In the genomic region with DNA sequence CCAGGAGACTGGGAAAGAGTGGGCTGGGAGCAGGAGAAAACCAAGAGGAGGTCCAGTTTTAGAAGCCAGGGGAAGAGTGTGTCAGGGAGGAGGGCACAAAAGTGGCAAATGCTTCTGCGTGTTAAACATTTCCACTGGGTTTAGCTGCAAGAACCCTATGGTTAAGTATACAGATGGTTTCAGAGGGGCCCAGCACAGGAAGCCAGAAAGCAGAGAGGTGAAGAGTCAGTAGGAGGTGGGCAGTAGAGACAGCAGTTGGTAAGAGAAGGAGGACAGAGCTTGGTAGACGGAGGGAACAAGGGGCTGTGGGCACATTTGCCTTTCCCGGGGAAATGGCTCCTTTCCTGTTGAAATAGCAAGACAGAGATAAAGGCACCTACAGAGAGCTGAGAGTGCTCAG, we compare ENCODE assay signal across 19 cellular contexts.
A peak's percentile ranks its signal among the peaks of the same experiment; 100 is the strongest.
DNase-seq lines count a peak whose midpoint lies in the region; ATAC-seq and TF ChIP-seq lines count a peak whose summit lies in the region.
"Had no signal": no experiment of that assay in that cellular context is flagged by ENCODE, and none has a peak within 500 bp of the region (broad histone marks: within the 10 kb centered on the region; RNA-seq: fewer than 3 reads in every experiment).

No MANE protein-coding gene starts in this region.

- no peak overlapping the region for H2AK5ac ChIP-seq in mesenchymal stem cell (ENCODE audit: low read length, severe bottlenecking)

- H3K4me2 ChIP-seq in Loucy (ENCODE audit: low read depth, low read length, poor library complexity, severe bottlenecking) (peak overlapping the region; percentile 65), mesenchymal stem cell (ENCODE audit: low read length, poor library complexity, severe bottlenecking) (no peak overlapping the region)
- H3K4me2 ChIP-seq: A549, GM23338, KMS-11 had no signal

- no peak overlapping the region for H2BK15ac ChIP-seq in mesenchymal stem cell (ENCODE audit: low read depth, poor library complexity, severe bottlenecking)

- no peak overlapping the region for H3K14ac ChIP-seq in mesenchymal stem cell (ENCODE audit: low read length in 2 of 2)

- DNase-seq in GDM1 (lab: John Stamatoyannopoulos, UW) (peak; percentile 25), NCI-H2196 (lab: John Stamatoyannopoulos, UW; ENCODE audit: unreplicated experiment) (no peak), mesenchymal stem cell (no peak), GOT3 (lab: John Stamatoyannopoulos, UW) (no peak)
- DNase-seq: BE2C; CD8-positive, alpha-beta T cell; COR-L47; DMS153; DMS79 treated with DMSO at 0.1 percent for 48 hours; GF-D8; H9; IMR-90 had no signal

- H3K9me2 ChIP-seq in Loucy (replicated peaks; ENCODE audit: low read depth, low read length): no peaks in the 10 kb centered on the region

- H3K27ac ChIP-seq in rectal smooth muscle tissue (ENCODE audit: low read depth, low read length) (peak overlapping the region; percentile 8), mesenchymal stem cell (ENCODE audit: low read length, poor library complexity, severe bottlenecking) (no peak overlapping the region)
- H3K27ac ChIP-seq: A549, C4-2B, KMS-11 had no signal

- H3K27me3 ChIP-seq in Loucy (ENCODE audit: insufficient read depth, low read length, poor library complexity, severe bottlenecking): no peaks in the 10 kb centered on the region
- no peaks in the 10 kb centered on the region for H3K27me3 ChIP-seq in rectal smooth muscle tissue (ENCODE audit: control insufficient read depth, insufficient read depth, low read length)
- H3K27me3 ChIP-seq in mesenchymal stem cell (ENCODE audit: control insufficient read depth in 1 of 2, insufficient read depth in 1 of 2, low read length in 2 of 2): no peaks in the 10 kb centered on the region
- H3K27me3 ChIP-seq: BE2C had no signal

- peak overlapping the region; percentile 65 for H3K9ac ChIP-seq in Loucy (ENCODE audit: low read depth, low read length, poor library complexity, severe bottlenecking)
- no peak overlapping the region for H3K9ac ChIP-seq in rectal smooth muscle tissue (ENCODE audit: low read length)
- no peak overlapping the region for H3K9ac ChIP-seq in mesenchymal stem cell (ENCODE audit: low read length)
- H3K9ac ChIP-seq: KMS-11 had no signal

- H2AFZ ChIP-seq in Loucy (ENCODE audit: low read length): peak overlapping the region; percentile 25; the same call in 1 of the 2 replicates
- no peak overlapping the region for H2AFZ ChIP-seq in mesenchymal stem cell (ENCODE audit: low read depth, low read length)
- H2AFZ ChIP-seq: GM23338 had no signal

- H3K4me1 ChIP-seq in Loucy (ENCODE audit: insufficient read depth, low read length, poor library complexity, severe bottlenecking): peaks cover 38% of the 10 kb centered on the region
- H3K4me1 ChIP-seq in rectal smooth muscle tissue (ENCODE audit: control insufficient read depth, insufficient read depth, low read length): peaks cover 7% of the 10 kb centered on the region
- no peaks in the 10 kb centered on the region for H3K4me1 ChIP-seq in mesenchymal stem cell (ENCODE audit: control insufficient read depth, insufficient read depth, low read depth, low read length)
- H3K4me1 ChIP-seq: A549, BE2C had no signal

- H2BK120ac ChIP-seq in mesenchymal stem cell (ENCODE audit: low read depth, low read length): no peak overlapping the region

- no peak overlapping the region for H2BK12ac ChIP-seq in mesenchymal stem cell (ENCODE audit: low read length in 2 of 2)

- no peaks in the 10 kb centered on the region for H3F3A ChIP-seq in Loucy (ENCODE audit: low read depth)

- H3K79me1 ChIP-seq in mesenchymal stem cell (replicated peaks; ENCODE audit: low read length, poor library complexity, severe bottlenecking): no peaks in the 10 kb centered on the region

- H4K91ac ChIP-seq in mesenchymal stem cell (ENCODE audit: low read length): no peak overlapping the region

- H3K36me3 ChIP-seq in Loucy (ENCODE audit: insufficient read depth, low read length) (no peaks in the 10 kb centered on the region), rectal smooth muscle tissue (ENCODE audit: control insufficient read depth, insufficient read depth, low read length) (no peaks in the 10 kb centered on the region), mesenchymal stem cell (ENCODE audit: control insufficient read depth in 1 of 2, insufficient read depth in 2 of 2, low read depth in 1 of 2, low read length in 2 of 2) (peaks cover 0 to 5% of the 10 kb centered on the region in 2 experiments)
- H3K36me3 ChIP-seq: BE2C had no signal

- no peaks in the 10 kb centered on the region for H4K20me1 ChIP-seq in Loucy (ENCODE audit: insufficient read depth, low read length, poor library complexity, severe bottlenecking)

- H2BK5ac ChIP-seq in mesenchymal stem cell (ENCODE audit: low read depth, low read length, poor library complexity, severe bottlenecking): no peak overlapping the region

- ATAC-seq in HG03175 (IDR thresholded peaks at IDR 0.05; ENCODE audit: unreplicated experiment): peak; percentile 40
- ATAC-seq: A549; CD8-positive, alpha-beta T cell; GM23338 had no signal

- H3K79me2 ChIP-seq in Loucy (ENCODE audit: insufficient read depth, low read length): no peaks in the 10 kb centered on the region

- no peak overlapping the region for H3K4ac ChIP-seq in mesenchymal stem cell (ENCODE audit: low read depth in 1 of 2, low read length in 2 of 2)

- no peak overlapping the region for H3K18ac ChIP-seq in mesenchymal stem cell (ENCODE audit: low read depth in 1 of 2, low read length in 2 of 2)

- WGBS in mesenchymal stem cell: 61% methylated on average over 3 of the region's 3 CpGs

- H3K4me3 ChIP-seq in Loucy (ENCODE audit: low read length, poor library complexity, severe bottlenecking): no peak overlapping the region
- H3K4me3 ChIP-seq in rectal smooth muscle tissue (ENCODE audit: low read length): no peak overlapping the region
- no peak overlapping the region for H3K4me3 ChIP-seq in mesenchymal stem cell (ENCODE audit: insufficient read depth in 1 of 2, low read depth in 1 of 2, low read length in 2 of 2)
- H3K4me3 ChIP-seq: A549, GM23338 had no signal

- no peak overlapping the region for H4K8ac ChIP-seq in mesenchymal stem cell (ENCODE audit: low read length)

- TF ChIP-seq CTCF in Loucy (conservative IDR thresholded peaks at IDR 0.05; ENCODE audit: low read length): no peak

- H3K9me3 ChIP-seq in Loucy (ENCODE audit: insufficient read depth, low read depth, low read length) (no peaks in the 10 kb centered on the region), mesenchymal stem cell (ENCODE audit: control insufficient read depth, low read length) (peaks cover 10% of the 10 kb centered on the region)
- H3K9me3 ChIP-seq: A549, BE2C had no signal

- H3K23ac ChIP-seq in mesenchymal stem cell (ENCODE audit: low read length in 2 of 2): no peak overlapping the region
